In genomic region chr15:63351170-63351569, GRCh38 we compare ENCODE assay signal across 21 cellular contexts. TPM values are rescaled to one million over a fixed set of nuclear protein-coding genes. Genes with fewer than 3 reads are reported as not detected.
"Had no signal": no experiment of that assay in that cellular context is flagged by ENCODE, and none has a peak within 500 bp of the region (broad histone marks: within the 10 kb centered on the region; RNA-seq: fewer than 3 reads in every experiment).

No MANE protein-coding gene starts in this region.

- H3K27ac ChIP-seq: right lobe of liver had no signal

- H3K4me3 ChIP-seq: left ventricle myocardium inferior, right lobe of liver, smooth muscle cell, thoracic aorta had no signal

- H3K4me2 ChIP-seq: smooth muscle cell had no signal

- H3K27me3 ChIP-seq: right lobe of liver had no signal

- H3K4me1 ChIP-seq: right lobe of liver had no signal

- H3K9me3 ChIP-seq: left ventricle myocardium inferior, right lobe of liver, thoracic aorta had no signal

- ATAC-seq: activated T-cell treated with anti-CD3 and anti-CD28 coated beads, Interleukin-2, amount 50 U/mL, for 72 hours; right lobe of liver; T-helper 17 cell had no signal

- H3K36me3 ChIP-seq: left ventricle myocardium inferior, right lobe of liver, thoracic aorta had no signal

- DNase-seq: activated CD4-positive, alpha-beta memory T cell treated with anti-CD3 and anti-CD28 coated beads for 36 hours; activated CD4-positive, alpha-beta T cell treated with anti-CD3 and anti-CD28 coated beads for 48 hours; activated effector memory CD4-positive, alpha-beta T cell treated with Interleukin-2 at 50 U/mL for 16 hours; activated naive CD4-positive, alpha-beta T cell treated with anti-CD3 and anti-CD28 coated beads for 36 hours; activated naive CD8-positive, alpha-beta T cell treated with anti-CD3 and anti-CD28 coated beads, Interleukin-2, amount 10 ng/mL, durations not matched to agents 7 days and 5 days; activated T-cell treated with anti-CD3 and anti-CD28 coated beads, Interleukin-2, amount 50 U/mL, for 72 hours; amniotic stem cell; cortex of kidney; endodermal cell; foreskin fibroblast; left ventricle myocardium inferior; midbrain; occipital lobe; right lobe of liver; stimulated activated CD4-positive, alpha-beta T cell treated with anti-CD3 and anti-CD28 coated beads, Interleukin-2, amount 100 ng/mL, for 48 hours; stimulated activated CD8-positive, alpha-beta memory T cell treated with anti-CD3 and anti-CD28 coated beads, Interleukin-4, amount 100 ng/mL, for 48 hours; stimulated activated naive CD4-positive, alpha-beta T cell; SW 1271; T-helper 17 cell had no signal

RNA-seq across cellular contexts. Expression of gene CA12, which starts 30.5 kb away (rescaled TPM):
- total RNA-seq: activated naive CD8-positive, alpha-beta T cell treated with anti-CD3 and anti-CD28 coated beads, Interleukin-2, amount 10 ng/mL, durations not matched to agents 7 days and 5 days; T-helper 17 cell had no signal
